Comparison of ENCODE assay signal across 8 cellular contexts in the genomic region with DNA sequence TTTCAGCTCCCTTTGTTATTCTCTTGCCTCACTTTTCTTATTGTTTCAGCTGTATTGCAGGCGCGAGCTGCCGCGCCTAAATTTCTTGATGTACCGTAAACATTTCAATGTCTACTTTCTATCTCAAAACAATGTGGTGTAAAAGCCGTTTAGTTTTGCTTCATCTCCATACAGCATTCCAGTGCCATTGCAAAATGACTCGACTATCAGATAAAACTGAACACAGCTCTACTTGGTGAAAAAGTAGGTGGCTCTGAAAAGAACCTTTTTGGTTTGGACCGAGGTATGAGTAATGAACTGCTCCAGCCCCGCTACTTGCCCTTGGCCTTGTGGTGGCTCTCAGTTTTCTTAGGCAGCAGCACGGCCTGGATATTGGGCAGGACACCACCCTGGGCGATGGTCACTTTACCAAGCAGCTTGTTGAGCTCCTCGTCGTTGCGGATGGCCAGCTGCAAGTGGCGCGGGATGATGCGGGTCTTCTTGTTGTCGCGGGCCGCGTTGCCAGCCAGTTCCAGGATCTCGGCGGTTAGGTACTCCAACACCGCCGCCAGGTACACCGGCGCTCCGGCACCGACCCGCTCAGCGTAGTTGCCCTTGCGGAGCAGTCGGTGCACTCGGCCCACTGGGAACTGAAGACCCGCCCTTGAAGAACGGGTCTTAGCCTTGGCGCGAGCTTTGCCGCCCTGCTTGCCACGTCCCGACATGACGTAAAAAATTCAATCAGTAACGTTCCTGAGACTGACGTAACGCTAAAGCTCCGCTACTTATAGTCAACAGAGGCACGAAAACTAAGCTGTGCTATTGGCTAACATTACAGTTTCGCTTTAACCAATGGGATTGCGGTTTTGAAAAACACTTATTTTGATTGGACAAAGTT.
A peak's percentile ranks its signal among the peaks of the same experiment; 100 is the strongest.
DNase-seq lines count a peak whose midpoint lies in the region; ATAC-seq and TF ChIP-seq lines count a peak whose summit lies in the region.

No MANE protein-coding gene starts in this region.

- CTCF ChIA-PET in RWPE1 (lab: Yijun Ruan, JAX): interaction anchor here (0.6 kb wide), 1 partner anchor 29 kb away, joined by 3 read pairs; a partner anchor contains a TSS

- no peak overlapping the region for H2AFZ ChIP-seq in Loucy (ENCODE audit: low read length)

- H3K4me1 ChIP-seq in Loucy (ENCODE audit: insufficient read depth, low read length, poor library complexity, severe bottlenecking) (peaks cover 49% of the 10 kb centered on the region), thoracic aorta (ENCODE audit: control insufficient read depth in 1 of 2, low read depth in 2 of 2) (peaks cover 3 to 17% of the 10 kb centered on the region in 2 donors)

- no peaks in the 10 kb centered on the region for H3K9me3 ChIP-seq in Loucy (ENCODE audit: insufficient read depth, low read depth, low read length)
- no peaks in the 10 kb centered on the region for H3K9me3 ChIP-seq in thoracic aorta

- no peak overlapping the region for H3K27ac Mint-ChIP-seq in neural crest cell (ENCODE audit: unreplicated experiment)

- no peaks in the 10 kb centered on the region for H3K27me3 Mint-ChIP-seq in neural crest cell (ENCODE audit: low read depth)

- no peaks in the 10 kb centered on the region for H3F3A ChIP-seq in Loucy (ENCODE audit: low read depth)

- peak; percentile 94 for ATAC-seq in thoracic aorta (ENCODE audit: insufficient number of reproducible peaks, low FRiP score, low read depth)

- H3K36me3 ChIP-seq in H7 (replicated peaks; ENCODE audit: control insufficient read depth, insufficient read depth, low read length) (no peaks in the 10 kb centered on the region), Loucy (ENCODE audit: insufficient read depth, low read length) (no peaks in the 10 kb centered on the region), thoracic aorta (no peaks in the 10 kb centered on the region)

- no peak for TF ChIP-seq CTCF in Loucy (conservative IDR thresholded peaks at IDR 0.05; ENCODE audit: low read length)
- TF ChIP-seq CTCF in RWPE1 (conservative IDR thresholded peaks at IDR 0.05; ENCODE audit: low read depth): no peak
- no peak for TF ChIP-seq CTCF in foreskin fibroblast (IDR thresholded peaks at IDR 0.05; ENCODE audit: low read depth, low read length)
- TF ChIP-seq CTCF in neural crest cell (conservative IDR thresholded peaks at IDR 0.05): no peak
- no peak for TF ChIP-seq CTCF in thoracic aorta (IDR thresholded peaks at IDR 0.05)

- POLR2A ChIA-PET in RWPE1 (lab: Yijun Ruan, JAX; ENCODE audit: low non-redundant PET): interaction anchor here (0.8 to 4.1 kb wide), 6 partner anchors 11 to 704 kb away, joined by 3 to 84 read pairs (median 14); a partner anchor contains a TSS

- no peaks in the 10 kb centered on the region for H4K20me1 ChIP-seq in Loucy (ENCODE audit: insufficient read depth, low read length, poor library complexity, severe bottlenecking)

- peak overlapping the region; percentile 98 for H3K27ac ChIP-seq in RWPE1
- peak overlapping the region; percentile 95 to 96 for H3K27ac ChIP-seq in thoracic aorta

- peak overlapping the region; percentile 70 for H3K4me3 ChIP-seq in H7 (ENCODE audit: insufficient read depth, low read depth, low read length)
- H3K4me3 ChIP-seq in Loucy (ENCODE audit: low read length, poor library complexity, severe bottlenecking): peak overlapping the region; percentile 82
- peak overlapping the region; percentile 76 to 80 for H3K4me3 ChIP-seq in foreskin fibroblast (ENCODE audit: low read depth in 1 of 2, low read length in 2 of 2)
- peak overlapping the region; percentile 82 for H3K4me3 ChIP-seq in thoracic aorta

- H3K9me3 Mint-ChIP-seq in neural crest cell: no peaks in the 10 kb centered on the region

- peaks cover 2% of the 10 kb centered on the region for H3K36me3 Mint-ChIP-seq in neural crest cell (ENCODE audit: low read depth)

- H3K9me2 ChIP-seq in Loucy (replicated peaks; ENCODE audit: low read depth, low read length): no peaks in the 10 kb centered on the region

- H3K4me2 ChIP-seq in Loucy (ENCODE audit: low read depth, low read length, poor library complexity, severe bottlenecking): peak overlapping the region; percentile 92

- H3K79me2 ChIP-seq in Loucy (ENCODE audit: insufficient read depth, low read length): peaks cover 37% of the 10 kb centered on the region

- H3K4me1 Mint-ChIP-seq in neural crest cell: peaks cover 21% of the 10 kb centered on the region

- peak overlapping the region; percentile 99 for H3K9ac ChIP-seq in Loucy (ENCODE audit: low read depth, low read length, poor library complexity, severe bottlenecking)

- peak; percentile 97 for DNase-seq in GDM1 (lab: John Stamatoyannopoulos, UW)
- DNase-seq in H7: peak; percentile 88
- peak; percentile 97 for DNase-seq in RWPE1 (ENCODE audit: low spot score)
- DNase-seq in activated gamma-delta T cell treated with Interleukin-2 at 50 U/mL for 16 hours: peak; percentile 70
- DNase-seq in foreskin fibroblast: peak; percentile 98
- DNase-seq in neural crest cell (ENCODE audit: low read depth, low spot score): peak; percentile 71
- peak; percentile 21 for DNase-seq in thoracic aorta (ENCODE audit: low spot score)

- no peaks in the 10 kb centered on the region for H3K27me3 ChIP-seq in H7 (ENCODE audit: control insufficient read depth, insufficient read depth, low read length)
- H3K27me3 ChIP-seq in Loucy (ENCODE audit: insufficient read depth, low read length, poor library complexity, severe bottlenecking): no peaks in the 10 kb centered on the region
- H3K27me3 ChIP-seq in thoracic aorta (replicated peaks; ENCODE audit: insufficient read depth): no peaks in the 10 kb centered on the region

- H3K4me3 Mint-ChIP-seq in neural crest cell: no peak overlapping the region

Comparison
In these comparisons a context has a peak if more than half of its experiments do, and no peak if none do; other contexts are left out.
1. Peak in every context shown above with its lines: DNase-seq, ATAC-seq, H3K4me3 ChIP-seq and H3K27ac ChIP-seq.
2. DNase-seq: peak in every context shown above with its lines; median percentile 98 in foreskin fibroblast; 97 in GDM1; 97 in RWPE1; 88 in H7; 71 in neural crest cell; 70 in activated gamma-delta T cell treated with Interleukin-2 at 50 U/mL for 16 hours; 21 in thoracic aorta.